ENCODE assay signal across 20 cellular contexts in genomic region chr6:147384029-147384428, GRCh38.
DNase-seq lines count a peak whose midpoint lies in the region; ATAC-seq and TF ChIP-seq lines count a peak whose summit lies in the region.
"Had no signal": no experiment of that assay in that cellular context is flagged by ENCODE, and none has a peak within 500 bp of the region (broad histone marks: within the 10 kb centered on the region; RNA-seq: fewer than 3 reads in every experiment).

No MANE protein-coding gene starts in this region.

- H2BK20ac ChIP-seq in H9 (ENCODE audit: low read depth, low read length, poor library complexity, severe bottlenecking) = no peak overlapping the region

- no peak overlapping the region for H3K14ac ChIP-seq in H9 (ENCODE audit: insufficient read depth, low read length)

- no peaks in the 10 kb centered on the region for H3K9me3 ChIP-seq in H9 (ENCODE audit: control insufficient read depth, low read depth, low read length)
- H3K9me3 ChIP-seq: suprapubic skin had no signal

- no peak overlapping the region for H2BK5ac ChIP-seq in H9 (ENCODE audit: insufficient read length, low read length)

- H4K8ac ChIP-seq in H9 (replicated peaks; ENCODE audit: insufficient read length, low read depth, low read length) = no peak overlapping the region

- no peak overlapping the region for H3K4me2 ChIP-seq in H9 (ENCODE audit: insufficient read depth, insufficient read length, low read length)

- no peaks in the 10 kb centered on the region for H3K27me3 ChIP-seq in H9 (ENCODE audit: insufficient read depth, low read length)
- H3K27me3 ChIP-seq: suprapubic skin had no signal

- H3K36me3 Mint-ChIP-seq in H9 (ENCODE audit: insufficient read depth in 1 of 3, low read depth in 3 of 3) = peaks cover 18 to 23% (median 18%) of the 10 kb centered on the region in 3 experiments

- H3K9me3 Mint-ChIP-seq in H9 = peaks cover 10 to 17% of the 10 kb centered on the region in 2 experiments

- H3K23me2 ChIP-seq in H9 (ENCODE audit: insufficient read length, low read depth, low read length, poor library complexity, severe bottlenecking) = no peaks in the 10 kb centered on the region

- H2BK15ac ChIP-seq in H9 (ENCODE audit: low read depth, low read length) = no peak overlapping the region

- TF ChIP-seq CTCF in GM13976 (IDR thresholded peaks at IDR 0.05; ENCODE audit: borderline replicate concordance, control extremely low read depth, extremely low read depth, insufficient read depth, missing control alignments) (no peak), H9 (conservative IDR thresholded peaks at IDR 0.05) (no peak)

- no peaks in the 10 kb centered on the region for H3K79me1 ChIP-seq in H9 (ENCODE audit: insufficient read depth, low read depth, low read length, poor library complexity, severe bottlenecking)

- in situ Hi-C loops in GM13976 (cut with MboI; ENCODE audit: low sequenced_read_pairs, unreplicated experiment) = no loop called here

- H2BK12ac ChIP-seq in H9 (ENCODE audit: insufficient read length, low read depth, low read length) = no peak overlapping the region

- H3K18ac ChIP-seq in H9 (ENCODE audit: insufficient read length, low read depth, low read length) = no peak overlapping the region

- no peaks in the 10 kb centered on the region for H3K79me2 ChIP-seq in H9 (ENCODE audit: insufficient read depth, low read length)

- ATAC-seq in GM18498 (IDR thresholded peaks at IDR 0.05; ENCODE audit: unreplicated experiment) (peak; percentile 70), GM18867 (IDR thresholded peaks at IDR 0.05; ENCODE audit: unreplicated experiment) (peak; percentile 63), HG02571 (IDR thresholded peaks at IDR 0.05; ENCODE audit: unreplicated experiment) (peak; percentile 61), HG03460 (IDR thresholded peaks at IDR 0.05; ENCODE audit: unreplicated experiment) (peak; percentile 37)
- ATAC-seq: K562 had no signal

- no peak overlapping the region for H3K27ac Mint-ChIP-seq in H9
- H3K27ac Mint-ChIP-seq: activated naive CD4-positive, alpha-beta T cell treated with anti-CD3 and anti-CD28 coated beads, Interleukin-2, amount 10 ng/mL, durations not matched to agents 7 days and 5 days; brain had no signal

- no peak overlapping the region for H3T11ph ChIP-seq in H9 (ENCODE audit: low read length)

- no peak overlapping the region for H2AK5ac ChIP-seq in H9 (ENCODE audit: insufficient read length, low read length)

- no peak overlapping the region for H3K4ac ChIP-seq in H9 (ENCODE audit: low read depth, low read length)

- H3K56ac ChIP-seq in H9 (ENCODE audit: insufficient read length, low read depth, low read length) = no peak overlapping the region

- H3K4me1 Mint-ChIP-seq in H9 = peaks cover 0 to 2% of the 10 kb centered on the region in 2 experiments; a peak in 3 of 4 replicates
- H3K4me1 Mint-ChIP-seq: activated naive CD4-positive, alpha-beta T cell treated with anti-CD3 and anti-CD28 coated beads, Interleukin-2, amount 10 ng/mL, durations not matched to agents 7 days and 5 days; brain had no signal

- H3K9ac ChIP-seq in H9 (ENCODE audit: extremely low read depth, insufficient read length, low read length) = no peak overlapping the region

- no peak for DNase-seq in DMS153 (lab: John Stamatoyannopoulos, UW)
- no peak for DNase-seq in COLO829 (ENCODE audit: low spot score)
- no peak for DNase-seq in GM13976 (ENCODE audit: low spot score)
- no peak for DNase-seq in H9
- DNase-seq: activated CD8-positive, alpha-beta memory T cell treated with anti-CD3 and anti-CD28 coated beads for 24 hours; activated naive CD4-positive, alpha-beta T cell treated with anti-CD3 and anti-CD28 coated beads, Interleukin-2, amount 10 ng/mL, durations not matched to agents 7 days and 5 days; dermis blood vessel endothelial cell; head of caudate nucleus; islet precursor cell; NCI-H1092 treated with DMSO at 0.1 percent for 48 hours; NCI-H748 treated with DMSO at 0.1 percent for 48 hours; retina had no signal

- WGBS in H9 (ENCODE audit: extremely low coverage, insufficient read length, low lambda C conversion rate) = no CpG with 5 or more reads among the region's 2 CpGs

- no peak overlapping the region for H2AFZ ChIP-seq in H9 (ENCODE audit: low read length)

- no peaks in the 10 kb centered on the region for H4K20me1 ChIP-seq in H9 (ENCODE audit: control insufficient read depth, insufficient read depth, insufficient read length)

- H3K27me3 Mint-ChIP-seq in H9 (ENCODE audit: low read depth) = no peaks in the 10 kb centered on the region
- H3K27me3 Mint-ChIP-seq: activated naive CD4-positive, alpha-beta T cell treated with anti-CD3 and anti-CD28 coated beads, Interleukin-2, amount 10 ng/mL, durations not matched to agents 7 days and 5 days; brain had no signal

- H3K27ac ChIP-seq in H9 (ENCODE audit: insufficient read length, low read depth, low read length) = no peak overlapping the region
- H3K27ac ChIP-seq: HL-60, suprapubic skin had no signal

- no peak overlapping the region for H3K4me3 Mint-ChIP-seq in H9
- H3K4me3 Mint-ChIP-seq: activated naive CD4-positive, alpha-beta T cell treated with anti-CD3 and anti-CD28 coated beads, Interleukin-2, amount 10 ng/mL, durations not matched to agents 7 days and 5 days; brain had no signal

- no peak overlapping the region for H4K5ac ChIP-seq in H9 (ENCODE audit: insufficient read length, low read depth, low read length)

- no peak overlapping the region for H3K23ac ChIP-seq in H9 (ENCODE audit: insufficient read length, low read depth, low read length)

- H2BK120ac ChIP-seq in H9 (ENCODE audit: low read depth, low read length, poor library complexity, severe bottlenecking) = no peak overlapping the region

- no peaks in the 10 kb centered on the region for H3K4me1 ChIP-seq in H9 (ENCODE audit: insufficient read depth, low read length)
- H3K4me1 ChIP-seq: suprapubic skin had no signal

- no peak overlapping the region for H4K91ac ChIP-seq in H9 (ENCODE audit: insufficient read length, low read depth, low read length)
